In genomic region chr5:139765409-139766217, GRCh38 we compare ENCODE assay signal across 8 cellular contexts. TPM values are rescaled to one million over a fixed set of nuclear protein-coding genes. Genes with fewer than 3 reads are reported as not detected.
DNase-seq lines count a peak whose midpoint lies in the region; ATAC-seq lines count a peak whose summit lies in the region.

No MANE protein-coding gene starts in this region.

- H3K27ac ChIP-seq in ACC112 (ENCODE audit: low read depth, low read length) (no peak overlapping the region), ectodermal cell (ENCODE audit: insufficient read depth, low read depth, low read length, poor library complexity, severe bottlenecking) (no peak overlapping the region)

- 9 to 11% methylated on average over 46 of the region's 46 CpGs for WGBS in ectodermal cell, 2 experiments

- intact Hi-C loops in activated CD4-positive, alpha-beta memory T cell treated with anti-CD3 and anti-CD28 coated beads for 36 hours (cut with micrococcal nuclease): loop anchor here (1.0 to 5.0 kb wide), 2 partner anchors 132 to 343 kb away; no protein-coding TSS in a partner anchor

- H3K4me3 Mint-ChIP-seq in activated CD4-positive, alpha-beta memory T cell treated with anti-CD3 and anti-CD28 coated beads for 36 hours: peak overlapping the region; percentile 50

- no peaks in the 10 kb centered on the region for H3K9me3 Mint-ChIP-seq in activated CD4-positive, alpha-beta memory T cell treated with anti-CD3 and anti-CD28 coated beads for 36 hours

- H3K4me1 ChIP-seq in ACC112 (ENCODE audit: control insufficient read depth, insufficient read depth, low read length, unreplicated experiment): peaks cover 8% of the 10 kb centered on the region
- H3K4me1 ChIP-seq in ectodermal cell (ENCODE audit: control insufficient read depth, insufficient read depth, low read length): peaks cover 29% of the 10 kb centered on the region

- peaks cover 10% of the 10 kb centered on the region; the same call in 1 of the 2 replicates for H3K27me3 ChIP-seq in ACC112 (ENCODE audit: insufficient read depth, low read length)
- H3K27me3 ChIP-seq in ectodermal cell (ENCODE audit: control insufficient read depth, insufficient read depth, low read length, poor library complexity, severe bottlenecking): peaks cover 22% of the 10 kb centered on the region

- no peaks in the 10 kb centered on the region for H3K79me2 ChIP-seq in ACC112 (ENCODE audit: control insufficient read depth, insufficient read depth, low read length, unreplicated experiment)

- H3K27me3 Mint-ChIP-seq in activated CD4-positive, alpha-beta memory T cell treated with anti-CD3 and anti-CD28 coated beads for 36 hours: peaks cover 31% of the 10 kb centered on the region

- ATAC-seq in GM18517 (IDR thresholded peaks at IDR 0.05; ENCODE audit: unreplicated experiment) (peak; percentile 74), HG03064 (IDR thresholded peaks at IDR 0.05; ENCODE audit: low read depth, unreplicated experiment) (peak; percentile 71)

- no peaks in the 10 kb centered on the region for H3K9me3 ChIP-seq in ectodermal cell (ENCODE audit: control insufficient read depth, low read length)

- CTCF ChIA-PET in activated CD4-positive, alpha-beta memory T cell treated with anti-CD3 and anti-CD28 coated beads for 36 hours (lab: Charles Lee): interaction anchor here (0.6 to 5.8 kb wide), 52 partner anchors 9 to 687 kb away, joined by 3 to 145 read pairs (median 4); partner anchors contain the start of genes CXXC5 and PAIP2

- H3K27ac Mint-ChIP-seq in activated CD4-positive, alpha-beta memory T cell treated with anti-CD3 and anti-CD28 coated beads for 36 hours: no peak overlapping the region

- H3K4me3 ChIP-seq in ACC112 (ENCODE audit: low read depth, low read length) (peak overlapping the region; percentile 76), ectodermal cell (ENCODE audit: insufficient read depth, low read depth, low read length) (peak overlapping the region; percentile 62)

- POLR2A ChIA-PET in activated CD4-positive, alpha-beta memory T cell treated with anti-CD3 and anti-CD28 coated beads for 36 hours (lab: Charles Lee): interaction anchor here (1.0 to 1.4 kb wide), 2 partner anchors 130 to 132 kb away, joined by 4 to 8 read pairs; no protein-coding TSS in a partner anchor

- H3K36me3 ChIP-seq in ACC112 (ENCODE audit: insufficient read depth, low read length): no peaks in the 10 kb centered on the region
- H3K36me3 ChIP-seq in ectodermal cell (ENCODE audit: control insufficient read depth, insufficient read depth, low read length): no peaks in the 10 kb centered on the region

- peak overlapping the region; percentile 62 for H2AFZ ChIP-seq in ACC112 (ENCODE audit: low read length, unreplicated experiment)

- H3K4me1 Mint-ChIP-seq in activated CD4-positive, alpha-beta memory T cell treated with anti-CD3 and anti-CD28 coated beads for 36 hours (ENCODE audit: low read depth): peaks cover 15% of the 10 kb centered on the region

- peak; percentile 45 to 86 for DNase-seq in NCI-H446 (lab: John Stamatoyannopoulos, UW)
- DNase-seq in activated CD4-positive, alpha-beta memory T cell treated with anti-CD3 and anti-CD28 coated beads for 36 hours: peak; percentile 86
- DNase-seq in lung microvascular endothelial cell (ENCODE audit: low read depth in 2 of 2): peak; percentile 74 to 84
- peak; percentile 62 to 78 (median 73) for DNase-seq in stimulated activated CD4-positive, alpha-beta T cell treated with anti-CD3 and anti-CD28 coated beads, TNF-alpha, amount 100 ng/mL, for 24 hours (ENCODE audit: low read depth in 3 of 3)

- H3K36me3 Mint-ChIP-seq in activated CD4-positive, alpha-beta memory T cell treated with anti-CD3 and anti-CD28 coated beads for 36 hours: no peaks in the 10 kb centered on the region

RNA-seq across cellular contexts. Expression of gene PSD2, which starts 30.0 kb away (rescaled TPM):
- total RNA-seq in activated CD4-positive, alpha-beta memory T cell treated with anti-CD3 and anti-CD28 coated beads for 36 hours: not detected
- 0.65 TPM for polyA plus RNA-seq in ectodermal cell (2013, experiment 1 of 4)
- polyA plus RNA-seq in ectodermal cell (2013, experiment 2 of 4): 0.28 TPM
- polyA plus RNA-seq in ectodermal cell (2013, experiment 3 of 4): 0.64 TPM
- polyA plus RNA-seq in ectodermal cell (2013, experiment 4 of 4): 0.28 TPM
- under 0.01 TPM in 1 of 2 replicates, not detected in the other for total RNA-seq in lung microvascular endothelial cell
